In genomic region chr2:224952942-224953657, GRCh38 we compare ENCODE assay signal across 8 cellular contexts.
DNase-seq lines count a peak whose midpoint lies in the region; ATAC-seq, FAIRE-seq and TF ChIP-seq lines count a peak whose summit lies in the region.

No MANE protein-coding gene starts in this region.

- peaks cover 33% of the 10 kb centered on the region for H3K4me1 ChIP-seq in DND-41 (ENCODE audit: insufficient read depth, low read length)
- no peaks in the 10 kb centered on the region for H3K4me1 ChIP-seq in psoas muscle

- intact Hi-C loops in psoas muscle (cut with DNase I), result no loop called here

- DNase-seq in DND-41 (peak; percentile 66), D721Med (ENCODE audit: insufficient read length, low spot score) (no peak), middle frontal gyrus (ENCODE audit: extremely low spot score, low spot score) (no peak), psoas muscle (no peak)
- peak; percentile 67 for DNase-seq in activated CD4-positive, alpha-beta T cell treated with anti-CD3 and anti-CD28 coated beads, Interleukin-2, amount 10 ng/mL, durations not matched to agents 7 days and 5 days
- DNase-seq in stimulated activated naive B cell treated with anti-CD40 and anti-IgM and Interleukin-4, amounts not matched to agents 10 μg/mL and 1 μg/mL and 100 μg/mL, for 72 hours, result peak; percentile 56

- H3K4me2 ChIP-seq in DND-41 (ENCODE audit: insufficient read depth, low read length), result peak overlapping the region; percentile 9; the same call in 1 of the 2 replicates

- TF ChIP-seq CTCF in DND-41 (IDR thresholded peaks at IDR 0.05; ENCODE audit: borderline replicate concordance, extremely low read depth, low read length, poor library complexity, severe bottlenecking), result no peak
- no peak for TF ChIP-seq CTCF in D721Med (IDR thresholded peaks at IDR 0.05; ENCODE audit: insufficient read depth, missing control alignments)
- no peak for TF ChIP-seq CTCF in psoas muscle (IDR thresholded peaks at IDR 0.05)

- H3K27me3 Mint-ChIP-seq in activated CD4-positive, alpha-beta T cell treated with anti-CD3 and anti-CD28 coated beads, Interleukin-2, amount 10 ng/mL, durations not matched to agents 7 days and 5 days, result no peaks in the 10 kb centered on the region
- H3K27me3 Mint-ChIP-seq in stimulated activated naive B cell treated with anti-CD40 and anti-IgM and Interleukin-4, amounts not matched to agents 10 μg/mL and 1 μg/mL and 100 μg/mL, for 72 hours, result no peaks in the 10 kb centered on the region

- ATAC-seq in DND-41 (ENCODE audit: insufficient read depth, low read depth), result peak; percentile 100
- ATAC-seq in GM19397 (IDR thresholded peaks at IDR 0.05; ENCODE audit: unreplicated experiment), result peak; percentile 57
- ATAC-seq in HG03342 (IDR thresholded peaks at IDR 0.05; ENCODE audit: unreplicated experiment), result peak; percentile 56
- ATAC-seq in stimulated activated naive B cell treated with anti-CD40 and anti-IgM and Interleukin-4, amounts not matched to agents 10 μg/mL and 1 μg/mL and 100 μg/mL, for 72 hours (replicated peaks), result peak; percentile 79 to 83
- no peak for ATAC-seq in psoas muscle

- no peaks in the 10 kb centered on the region for H3K27me3 ChIP-seq in DND-41 (ENCODE audit: insufficient read depth, low read length, poor library complexity)
- no peaks in the 10 kb centered on the region for H3K27me3 ChIP-seq in psoas muscle (ENCODE audit: insufficient read depth in 3 of 3, low read length in 2 of 3)

- peaks cover 89% of the 10 kb centered on the region for H3K4me1 Mint-ChIP-seq in activated CD4-positive, alpha-beta T cell treated with anti-CD3 and anti-CD28 coated beads, Interleukin-2, amount 10 ng/mL, durations not matched to agents 7 days and 5 days
- peaks cover 59 to 93% of the 10 kb centered on the region in 2 donors for H3K4me1 Mint-ChIP-seq in stimulated activated naive B cell treated with anti-CD40 and anti-IgM and Interleukin-4, amounts not matched to agents 10 μg/mL and 1 μg/mL and 100 μg/mL, for 72 hours

- H3K36me3 Mint-ChIP-seq in activated CD4-positive, alpha-beta T cell treated with anti-CD3 and anti-CD28 coated beads, Interleukin-2, amount 10 ng/mL, durations not matched to agents 7 days and 5 days (ENCODE audit: low read depth), result peaks cover 70% of the 10 kb centered on the region
- H3K36me3 Mint-ChIP-seq in stimulated activated naive B cell treated with anti-CD40 and anti-IgM and Interleukin-4, amounts not matched to agents 10 μg/mL and 1 μg/mL and 100 μg/mL, for 72 hours, result peaks cover 58 to 76% of the 10 kb centered on the region in 2 donors

- CTCF ChIA-PET in activated CD4-positive, alpha-beta T cell treated with anti-CD3 and anti-CD28 coated beads, Interleukin-2, amount 10 ng/mL, durations not matched to agents 7 days and 5 days (lab: Charles Lee), result interaction anchor here (0.7 to 1.1 kb wide), 4 partner anchors 11 to 26 kb away, joined by 3 to 4 read pairs (median 4); no protein-coding TSS in a partner anchor

- POLR2A ChIA-PET in activated CD4-positive, alpha-beta T cell treated with anti-CD3 and anti-CD28 coated beads, Interleukin-2, amount 10 ng/mL, durations not matched to agents 7 days and 5 days (lab: Charles Lee), result no interaction called here

- peak overlapping the region; percentile 77 for H3K27ac Mint-ChIP-seq in activated CD4-positive, alpha-beta T cell treated with anti-CD3 and anti-CD28 coated beads, Interleukin-2, amount 10 ng/mL, durations not matched to agents 7 days and 5 days
- H3K27ac Mint-ChIP-seq in stimulated activated naive B cell treated with anti-CD40 and anti-IgM and Interleukin-4, amounts not matched to agents 10 μg/mL and 1 μg/mL and 100 μg/mL, for 72 hours, result peak overlapping the region; percentile 95

- H3K36me3 ChIP-seq in DND-41 (ENCODE audit: insufficient read depth, low read length), result no peaks in the 10 kb centered on the region
- H3K36me3 ChIP-seq in psoas muscle (ENCODE audit: insufficient read depth in 1 of 2, low read depth in 1 of 2), result no peaks in the 10 kb centered on the region

- H3K9me3 ChIP-seq in DND-41 (ENCODE audit: insufficient read depth, low read length, severe bottlenecking) (no peaks in the 10 kb centered on the region), psoas muscle (no peaks in the 10 kb centered on the region)

- H3K4me3 Mint-ChIP-seq in activated CD4-positive, alpha-beta T cell treated with anti-CD3 and anti-CD28 coated beads, Interleukin-2, amount 10 ng/mL, durations not matched to agents 7 days and 5 days, result peak overlapping the region; percentile 18
- H3K4me3 Mint-ChIP-seq in stimulated activated naive B cell treated with anti-CD40 and anti-IgM and Interleukin-4, amounts not matched to agents 10 μg/mL and 1 μg/mL and 100 μg/mL, for 72 hours, result peak overlapping the region; percentile 74 to 75

- peak overlapping the region; percentile 67 for H3K27ac ChIP-seq in DND-41 (ENCODE audit: low read length)
- H3K27ac ChIP-seq in psoas muscle, result no peak overlapping the region

- H3K9me3 Mint-ChIP-seq in activated CD4-positive, alpha-beta T cell treated with anti-CD3 and anti-CD28 coated beads, Interleukin-2, amount 10 ng/mL, durations not matched to agents 7 days and 5 days, result peaks cover 3% of the 10 kb centered on the region
- peaks cover 17 to 23% of the 10 kb centered on the region in 2 donors for H3K9me3 Mint-ChIP-seq in stimulated activated naive B cell treated with anti-CD40 and anti-IgM and Interleukin-4, amounts not matched to agents 10 μg/mL and 1 μg/mL and 100 μg/mL, for 72 hours

- no peak overlapping the region for H2AFZ ChIP-seq in DND-41 (ENCODE audit: low read depth, low read length)

- H4K20me1 ChIP-seq in DND-41 (ENCODE audit: insufficient read depth, low read length), result 0 out of 2 replicates have a peak, but pooled peaks cover 3% of the 10 kb centered on the region

- 75 to 83% (median 79%) methylated on average over 6 of the region's 6 CpGs for WGBS in psoas muscle, 3 donors

- H3K9ac ChIP-seq in DND-41 (ENCODE audit: low read depth, low read length), result no peak overlapping the region

- FAIRE-seq in D721Med (lab: Jason Lieb, UNC), result no peak

- peaks cover 20% of the 10 kb centered on the region for H3K79me2 ChIP-seq in DND-41 (ENCODE audit: insufficient read depth, low read length)

- no peak overlapping the region for H3K4me3 ChIP-seq in DND-41 (ENCODE audit: low read depth in 1 of 2, low read length in 2 of 2)
- no peak overlapping the region for H3K4me3 ChIP-seq in psoas muscle

Comparison
In these comparisons a context has a peak if more than half of its experiments do, and no peak if none do; other contexts are left out.
1. ATAC-seq: peak in DND-41 (single experiment), GM19397 (single experiment), HG03342 (single experiment) and stimulated activated naive B cell treated with anti-CD40 and anti-IgM and Interleukin-4, amounts not matched to agents 10 μg/mL and 1 μg/mL and 100 μg/mL, for 72 hours (2 of 2); none in psoas muscle (0 of 4).
2. DNase-seq: peak in DND-41 (single experiment), activated CD4-positive, alpha-beta T cell treated with anti-CD3 and anti-CD28 coated beads, Interleukin-2, amount 10 ng/mL, durations not matched to agents 7 days and 5 days (single experiment) and stimulated activated naive B cell treated with anti-CD40 and anti-IgM and Interleukin-4, amounts not matched to agents 10 μg/mL and 1 μg/mL and 100 μg/mL, for 72 hours (single experiment); none in D721Med (single experiment), middle frontal gyrus (single experiment) and psoas muscle (0 of 2).